13 cellular contexts compared by ENCODE assay signal in the genomic region with DNA sequence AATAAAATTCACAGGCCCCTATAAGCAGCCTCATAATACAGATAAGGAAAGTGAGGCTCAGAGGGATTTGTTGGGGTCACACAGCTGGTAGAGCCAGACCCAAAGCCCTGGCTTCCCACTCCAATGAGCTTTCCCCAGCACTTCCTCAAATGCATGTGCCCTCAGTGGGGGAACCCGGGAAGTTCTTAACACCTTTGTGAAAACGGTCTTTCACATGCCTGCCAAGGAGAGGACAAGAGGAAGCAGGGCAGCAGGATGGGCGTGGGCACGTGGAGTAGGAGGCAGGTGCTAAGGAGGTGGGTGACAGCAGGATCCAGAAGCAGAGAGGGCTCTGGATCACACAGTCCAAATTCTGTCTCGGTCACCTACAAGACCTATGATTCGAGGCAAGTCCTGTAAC. TPM values are rescaled to one million over a fixed set of nuclear protein-coding genes. Genes with fewer than 3 reads are reported as not detected.
DNase-seq lines count a peak whose midpoint lies in the region; ATAC-seq and TF ChIP-seq lines count a peak whose summit lies in the region.
"Had no signal": no experiment of that assay in that cellular context is flagged by ENCODE, and none has a peak within 500 bp of the region (broad histone marks: within the 10 kb centered on the region; RNA-seq: fewer than 3 reads in every experiment).

No MANE protein-coding gene starts in this region.

- no peak for ATAC-seq in central memory CD8-positive, alpha-beta T cell (replicated peaks; ENCODE audit: extremely low read depth, poor library complexity, severe bottlenecking)
- ATAC-seq in GM21515 (IDR thresholded peaks at IDR 0.05; ENCODE audit: unreplicated experiment) (no peak), GM18519 (IDR thresholded peaks at IDR 0.05; ENCODE audit: low FRiP score, unreplicated experiment) (no peak)

- no peaks in the 10 kb centered on the region for H4K20me1 ChIP-seq in smooth muscle cell (ENCODE audit: low read depth)

- no peak overlapping the region for H3K27ac Mint-ChIP-seq in activated naive CD4-positive, alpha-beta T cell treated with anti-CD3 and anti-CD28 coated beads, Interleukin-2, amount 10 ng/mL, durations not matched to agents 7 days and 5 days
- peak overlapping the region; percentile 42 for H3K27ac Mint-ChIP-seq in central memory CD8-positive, alpha-beta T cell (ENCODE audit: low read depth)

- H3K36me3 ChIP-seq in HEK293 (ENCODE audit: control insufficient read depth in 2 of 2, insufficient read depth in 1 of 2, low read length in 2 of 2) (no peaks in the 10 kb centered on the region), smooth muscle cell (ENCODE audit: low read depth) (no peaks in the 10 kb centered on the region)
- H3K36me3 ChIP-seq: cardiac muscle cell, tibial artery had no signal

- TF ChIP-seq CTCF in HEK293 (tag by site-specific recombination; IDR thresholded peaks at IDR 0.05), result no peak
- no peak for TF ChIP-seq CTCF in smooth muscle cell (IDR thresholded peaks at IDR 0.05; ENCODE audit: borderline replicate concordance, insufficient read depth, poor library complexity, severe bottlenecking)

- H3K27me3 ChIP-seq in smooth muscle cell (ENCODE audit: low read depth), result no peaks in the 10 kb centered on the region
- H3K27me3 ChIP-seq: cardiac muscle cell, tibial artery had no signal

- H3F3A ChIP-seq in smooth muscle cell (ENCODE audit: low read depth), result no peaks in the 10 kb centered on the region

- 68% methylated on average over 6 of the region's 6 CpGs for WGBS in smooth muscle cell (ENCODE audit: low lambda C conversion rate)

- H3K4me3 ChIP-seq in HEK293 (ENCODE audit: low read depth, low read length), result no peak overlapping the region
- no peak overlapping the region for H3K4me3 ChIP-seq in smooth muscle cell
- H3K4me3 ChIP-seq: cardiac muscle cell, tibial artery had no signal

- peaks cover 26% of the 10 kb centered on the region for H3K27me3 Mint-ChIP-seq in activated naive CD4-positive, alpha-beta T cell treated with anti-CD3 and anti-CD28 coated beads, Interleukin-2, amount 10 ng/mL, durations not matched to agents 7 days and 5 days
- no peaks in the 10 kb centered on the region for H3K27me3 Mint-ChIP-seq in central memory CD8-positive, alpha-beta T cell

- H3K4me3 Mint-ChIP-seq in activated naive CD4-positive, alpha-beta T cell treated with anti-CD3 and anti-CD28 coated beads, Interleukin-2, amount 10 ng/mL, durations not matched to agents 7 days and 5 days, result peak overlapping the region; percentile 32
- peak overlapping the region; percentile 77 for H3K4me3 Mint-ChIP-seq in central memory CD8-positive, alpha-beta T cell

- no peak overlapping the region for H3K9ac ChIP-seq in smooth muscle cell (ENCODE audit: low read depth)

- H3K4me1 ChIP-seq in HEK293 (ENCODE audit: control insufficient read depth, insufficient read depth, low read length) (no peaks in the 10 kb centered on the region), smooth muscle cell (ENCODE audit: low read depth) (no peaks in the 10 kb centered on the region)
- H3K4me1 ChIP-seq: tibial artery had no signal

- DNase-seq in activated naive CD4-positive, alpha-beta T cell treated with anti-CD3 and anti-CD28 coated beads, Interleukin-2, amount 10 ng/mL, durations not matched to agents 7 days and 5 days, result no peak
- DNase-seq in activated naive CD4-positive, alpha-beta T cell treated with anti-CD3 and anti-CD28 coated beads, Interleukin-2, amount 50 U/mL, for 16 hours, result no peak
- DNase-seq in central memory CD8-positive, alpha-beta T cell (ENCODE audit: low spot score in 2 of 2), result no peak
- no peak for DNase-seq in smooth muscle cell (lab: John Stamatoyannopoulos, UW; ENCODE audit: unreplicated experiment)
- DNase-seq in NCI-H2196 treated with DMSO at 0.1 percent for 48 hours (lab: John Stamatoyannopoulos, UW; ENCODE audit: unreplicated experiment), result no peak
- DNase-seq: activated gamma-delta T cell, tibial artery had no signal

- H2AFZ ChIP-seq in smooth muscle cell (ENCODE audit: low read depth), result no peak overlapping the region

- peak overlapping the region; percentile 14 for H3K4me2 ChIP-seq in smooth muscle cell

- H3K36me3 Mint-ChIP-seq in activated naive CD4-positive, alpha-beta T cell treated with anti-CD3 and anti-CD28 coated beads, Interleukin-2, amount 10 ng/mL, durations not matched to agents 7 days and 5 days, result no peaks in the 10 kb centered on the region
- peaks cover 5% of the 10 kb centered on the region for H3K36me3 Mint-ChIP-seq in central memory CD8-positive, alpha-beta T cell (ENCODE audit: insufficient read depth)

- H3K27ac ChIP-seq in HEK293 (ENCODE audit: extremely low read depth, low read depth, low read length) (no peak overlapping the region), smooth muscle cell (ENCODE audit: low read depth) (no peak overlapping the region)
- H3K27ac ChIP-seq: tibial artery had no signal

- H3K79me2 ChIP-seq in smooth muscle cell (ENCODE audit: low read depth), result no peaks in the 10 kb centered on the region

- no peaks in the 10 kb centered on the region for H3K9me3 ChIP-seq in HEK293 (ENCODE audit: control insufficient read depth, insufficient read depth, low read depth, low read length)
- H3K9me3 ChIP-seq in smooth muscle cell (replicated peaks; ENCODE audit: low read depth), result no peaks in the 10 kb centered on the region
- H3K9me3 ChIP-seq: tibial artery had no signal

- CTCF ChIA-PET in activated naive CD4-positive, alpha-beta T cell treated with anti-CD3 and anti-CD28 coated beads, Interleukin-2, amount 10 ng/mL, durations not matched to agents 7 days and 5 days (lab: Charles Lee), result interaction anchor here (1.0 to 1.1 kb wide), 3 partner anchors 8 to 63 kb away, joined by 3 to 5 read pairs (median 3); no protein-coding TSS in a partner anchor
- CTCF ChIA-PET in HEK293 (lab: Yijun Ruan, JAX), result interaction anchor here (1.1 to 2.4 kb wide), 5 partner anchors 26 to 189 kb away, joined by 3 to 6 read pairs (median 4); a partner anchor contains a TSS

- H3K9me3 Mint-ChIP-seq in activated naive CD4-positive, alpha-beta T cell treated with anti-CD3 and anti-CD28 coated beads, Interleukin-2, amount 10 ng/mL, durations not matched to agents 7 days and 5 days, result no peaks in the 10 kb centered on the region
- H3K9me3 Mint-ChIP-seq in central memory CD8-positive, alpha-beta T cell, result no peaks in the 10 kb centered on the region

- POLR2A ChIA-PET in HEK293 (lab: Yijun Ruan, JAX), result interaction anchor here (1.7 kb wide), 2 partner anchors 31 to 277 kb away, joined by 4 read pairs; a partner anchor contains a TSS

- H3K4me1 Mint-ChIP-seq in activated naive CD4-positive, alpha-beta T cell treated with anti-CD3 and anti-CD28 coated beads, Interleukin-2, amount 10 ng/mL, durations not matched to agents 7 days and 5 days, result peaks cover 41% of the 10 kb centered on the region
- peaks cover 40% of the 10 kb centered on the region for H3K4me1 Mint-ChIP-seq in central memory CD8-positive, alpha-beta T cell

TF ChIP-seq in HEK293, 187 proteins besides CTCF, POLR2A, EP300 and RAD21 (continues in another document):
- 0 out of 2 replicates have a peak, but pooled peaks have one; percentile 9 for TF ChIP-seq EGR2 (tag by site-specific recombination; IDR thresholded peaks at IDR 0.05; ENCODE audit: low read depth)
- no peak for TF ChIP-seq ZNF169 (tag by site-specific recombination; IDR thresholded peaks at IDR 0.05)
- TF ChIP-seq ZNF670 (tag by site-specific recombination; IDR thresholded peaks at IDR 0.05; ENCODE audit: low read depth), result no peak
- peak; percentile 27; the same call in 1 of the 2 replicates for TF ChIP-seq ZFHX2 (tag by site-specific recombination; conservative IDR thresholded peaks at IDR 0.05)
- TF ChIP-seq, protein P1, sequence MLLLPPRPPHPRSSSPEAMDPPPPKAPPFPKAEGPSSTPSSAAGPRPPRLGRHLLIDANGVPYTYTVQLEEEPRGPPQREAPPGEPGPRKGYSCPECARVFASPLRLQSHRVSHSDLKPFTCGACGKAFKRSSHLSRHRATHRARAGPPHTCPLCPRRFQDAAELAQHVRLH (tag by site-specific recombination; IDR thresholded peaks at IDR 0.05), result no peak
- TF ChIP-seq ZNF132 (tag by site-specific recombination; IDR thresholded peaks at IDR 0.05; ENCODE audit: borderline replicate concordance), result no peak
- TF ChIP-seq, protein P2, sequence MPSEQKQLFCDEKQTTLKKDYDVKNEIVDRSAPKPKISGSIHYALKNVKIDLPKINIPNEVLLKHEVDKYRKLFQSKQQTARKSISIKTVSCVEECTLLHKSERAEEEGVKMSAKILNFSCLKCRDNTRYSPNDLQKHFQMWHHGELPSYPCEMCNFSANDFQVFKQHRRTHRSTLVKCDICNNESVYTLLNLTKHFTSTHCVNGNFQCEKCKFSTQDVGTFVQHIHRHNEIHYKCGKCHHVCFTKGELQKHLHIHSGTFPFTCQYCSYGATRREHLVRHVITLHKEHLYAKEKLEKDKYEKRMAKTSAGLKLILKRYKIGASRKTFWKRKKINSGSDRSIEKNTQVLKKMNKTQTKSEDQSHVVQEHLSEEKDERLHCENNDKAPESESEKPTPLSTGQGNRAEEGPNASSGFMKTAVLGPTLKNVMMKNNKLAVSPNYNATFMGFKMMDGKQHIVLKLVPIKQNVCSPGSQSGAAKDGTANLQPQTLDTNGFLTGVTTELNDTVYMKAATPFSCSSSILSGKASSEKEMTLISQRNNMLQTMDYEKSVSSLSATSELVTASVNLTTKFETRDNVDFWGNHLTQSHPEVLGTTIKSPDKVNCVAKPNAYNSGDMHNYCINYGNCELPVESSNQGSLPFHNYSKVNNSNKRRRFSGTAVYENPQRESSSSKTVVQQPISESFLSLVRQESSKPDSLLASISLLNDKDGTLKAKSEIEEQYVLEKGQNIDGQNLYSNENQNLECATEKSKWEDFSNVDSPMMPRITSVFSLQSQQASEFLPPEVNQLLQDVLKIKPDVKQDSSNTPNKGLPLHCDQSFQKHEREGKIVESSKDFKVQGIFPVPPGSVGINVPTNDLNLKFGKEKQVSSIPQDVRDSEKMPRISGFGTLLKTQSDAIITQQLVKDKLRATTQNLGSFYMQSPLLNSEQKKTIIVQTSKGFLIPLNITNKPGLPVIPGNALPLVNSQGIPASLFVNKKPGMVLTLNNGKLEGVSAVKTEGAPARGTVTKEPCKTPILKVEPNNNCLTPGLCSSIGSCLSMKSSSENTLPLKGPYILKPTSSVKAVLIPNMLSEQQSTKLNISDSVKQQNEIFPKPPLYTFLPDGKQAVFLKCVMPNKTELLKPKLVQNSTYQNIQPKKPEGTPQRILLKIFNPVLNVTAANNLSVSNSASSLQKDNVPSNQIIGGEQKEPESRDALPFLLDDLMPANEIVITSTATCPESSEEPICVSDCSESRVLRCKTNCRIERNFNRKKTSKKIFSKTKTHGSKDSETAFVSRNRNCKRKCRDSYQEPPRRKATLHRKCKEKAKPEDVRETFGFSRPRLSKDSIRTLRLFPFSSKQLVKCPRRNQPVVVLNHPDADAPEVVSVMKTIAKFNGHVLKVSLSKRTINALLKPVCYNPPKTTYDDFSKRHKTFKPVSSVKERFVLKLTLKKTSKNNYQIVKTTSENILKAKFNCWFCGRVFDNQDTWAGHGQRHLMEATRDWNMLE (tag by site-specific recombination; conservative IDR thresholded peaks at IDR 0.05; ENCODE audit: low read depth), result no peak

RNA-seq across cellular contexts. Expression of a gene that starts 0.6 kb away (rescaled TPM):
- 1.2 and 4.1 TPM in 2 replicates for total RNA-seq in smooth muscle cell
- 7.2 and 9.6 TPM in 2 replicates for polyA plus RNA-seq in smooth muscle cell
- total RNA-seq: cardiac muscle cell, SK-MEL-5 had no signal

RNA-seq across cellular contexts. Expression of a gene that starts 30.9 kb away (rescaled TPM):
- 200 and 225 TPM in 2 replicates for total RNA-seq in smooth muscle cell
- polyA plus RNA-seq in smooth muscle cell, result 441 and 517 TPM in 2 replicates

RNA-seq across cellular contexts. Expression of a gene that starts 50.3 kb away (rescaled TPM):
- not detected in 2 replicates for total RNA-seq in smooth muscle cell
- not detected in 2 replicates for polyA plus RNA-seq in smooth muscle cell
- total RNA-seq: cardiac muscle cell, Daoy had no signal
